In the genomic region with DNA sequence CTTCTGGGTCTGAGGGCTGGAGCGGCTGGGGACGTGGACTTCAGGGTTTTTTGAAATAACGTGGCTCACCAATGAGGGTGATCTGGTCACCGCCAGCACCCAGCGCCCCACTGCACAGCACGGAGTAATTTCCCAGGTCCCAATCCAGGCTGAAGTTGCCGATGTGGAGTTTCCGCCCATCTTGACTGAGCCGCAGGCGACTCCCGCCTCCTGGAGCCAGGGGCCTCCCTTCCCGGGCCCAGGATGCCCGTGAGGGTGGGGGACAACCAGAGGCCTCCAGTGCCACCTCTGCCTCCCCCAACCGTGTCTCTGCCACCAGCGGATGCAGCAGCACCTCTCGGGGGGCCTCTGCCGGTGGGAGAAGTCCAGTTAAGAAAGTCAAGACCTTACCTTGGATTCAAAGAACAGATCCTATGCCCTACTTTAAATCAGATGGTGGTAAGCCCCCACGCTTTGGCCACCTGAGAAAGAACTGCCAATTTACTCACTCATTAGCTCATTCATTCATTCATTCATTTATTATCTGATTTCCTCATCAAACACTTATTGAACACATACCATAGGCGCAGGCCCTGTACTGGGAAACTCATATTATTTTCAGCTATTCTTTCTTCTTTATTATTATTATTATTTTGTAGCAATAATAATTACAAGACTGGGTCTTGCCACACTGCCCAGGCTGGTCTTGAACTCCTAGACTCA, we compare ENCODE assay signal across 10 cellular contexts. TPM values are rescaled to one million over a fixed set of nuclear protein-coding genes. Genes with fewer than 3 reads are reported as not detected.
A peak's percentile ranks its signal among the peaks of the same experiment; 100 is the strongest.
DNase-seq lines count a peak whose midpoint lies in the region; ATAC-seq, FAIRE-seq and TF ChIP-seq lines count a peak whose summit lies in the region.
"Had no signal": no experiment of that assay in that cellular context is flagged by ENCODE, and none has a peak within 500 bp of the region (broad histone marks: within the 10 kb centered on the region; RNA-seq: fewer than 3 reads in every experiment).

No MANE protein-coding gene starts in this region.

- no peaks in the 10 kb centered on the region for H3K9me2 ChIP-seq in DOHH2 (replicated peaks; ENCODE audit: control insufficient read depth, low read length)

- TF ChIP-seq POLR2A in A549 (IDR thresholded peaks at IDR 0.05; ENCODE audit: low read length), result no peak

- H3K9me3 Mint-ChIP-seq in activated CD4-positive, alpha-beta memory T cell treated with anti-CD3 and anti-CD28 coated beads for 36 hours, result no peaks in the 10 kb centered on the region
- H3K9me3 Mint-ChIP-seq: natural killer cell had no signal

- H3K27ac ChIP-seq in A549 (peak overlapping the region; percentile 84 to 90; a peak in 5 of 6 replicates), DOHH2 (ENCODE audit: low read depth, low read length) (no peak overlapping the region), kidney (ENCODE audit: low read depth in 2 of 2, low read length in 2 of 2) (no peak overlapping the region)

- peaks cover 2% of the 10 kb centered on the region; the same call in 1 of the 2 replicates for H3K27me3 ChIP-seq in DOHH2 (ENCODE audit: control insufficient read depth, low read length)

- no peak for TF ChIP-seq EP300 in A549 (IDR thresholded peaks at IDR 0.05)

- peaks cover 1% of the 10 kb centered on the region; the same call in 1 of the 2 replicates for H3F3A ChIP-seq in DOHH2 (ENCODE audit: control insufficient read depth, insufficient read depth)

- intact Hi-C loops in activated CD4-positive, alpha-beta memory T cell treated with anti-CD3 and anti-CD28 coated beads for 36 hours (cut with micrococcal nuclease), result loop anchor here (1.0 kb wide), 1 partner anchor 319 kb away; no protein-coding TSS in a partner anchor
- intact Hi-C loops in kidney (cut with DNase I), result no loop called here

- no peaks in the 10 kb centered on the region for H3K79me2 ChIP-seq in DOHH2 (ENCODE audit: control insufficient read depth, low read length)

- no peaks in the 10 kb centered on the region for H3K36me3 Mint-ChIP-seq in activated CD4-positive, alpha-beta memory T cell treated with anti-CD3 and anti-CD28 coated beads for 36 hours
- H3K36me3 Mint-ChIP-seq: natural killer cell had no signal

- DNase-seq in A549 (ENCODE audit: low read depth in 1 of 2, low spot score in 1 of 2), result no peak
- DNase-seq in activated CD4-positive, alpha-beta memory T cell treated with anti-CD3 and anti-CD28 coated beads for 36 hours, result no peak
- DNase-seq in kidney, result peak; percentile 68
- DNase-seq in D341Med (ENCODE audit: low spot score), result no peak
- no peak for DNase-seq in stimulated activated CD4-positive, alpha-beta T cell treated with anti-CD3 and anti-CD28 coated beads, Interleukin-2, amount 100 ng/mL, for 24 hours
- DNase-seq: NCI-H187 treated with DMSO at 0.1 percent for 48 hours had no signal

- no peak overlapping the region for H3K27ac Mint-ChIP-seq in activated CD4-positive, alpha-beta memory T cell treated with anti-CD3 and anti-CD28 coated beads for 36 hours

- WGBS in A549 (ENCODE audit: missing lambda C conversion rate), result 87% methylated on average over 19 of the region's 19 CpGs

- no peaks in the 10 kb centered on the region for H4K20me1 ChIP-seq in DOHH2 (ENCODE audit: control insufficient read depth, insufficient read depth, low read depth, low read length)

- no peak for ATAC-seq in A549
- no peak for ATAC-seq in HG02938 (IDR thresholded peaks at IDR 0.05; ENCODE audit: unreplicated experiment)
- ATAC-seq in GM18867 (IDR thresholded peaks at IDR 0.05; ENCODE audit: unreplicated experiment), result no peak

- no peak overlapping the region for H3K9ac ChIP-seq in kidney (ENCODE audit: low read length in 2 of 2)

- H3K4me2 ChIP-seq in A549 (peak overlapping the region; percentile 92), DOHH2 (ENCODE audit: low read length) (peak overlapping the region; percentile 80)

- FAIRE-seq in A549 (lab: Jason Lieb, UNC), result no peak
- no peak for FAIRE-seq in kidney (lab: Jason Lieb, UNC)

- H3K4me1 Mint-ChIP-seq in activated CD4-positive, alpha-beta memory T cell treated with anti-CD3 and anti-CD28 coated beads for 36 hours (ENCODE audit: low read depth), result peaks cover 15% of the 10 kb centered on the region

- TF ChIP-seq CTCF in A549 (IDR thresholded peaks at IDR 0.05) (no peak), DOHH2 (IDR thresholded peaks at IDR 0.05; ENCODE audit: low read depth, low read length, poor library complexity, severe bottlenecking) (no peak), kidney (IDR thresholded peaks at IDR 0.05; ENCODE audit: borderline replicate concordance, extremely low read depth, insufficient read depth) (no peak)

- H3K27me3 Mint-ChIP-seq in activated CD4-positive, alpha-beta memory T cell treated with anti-CD3 and anti-CD28 coated beads for 36 hours, result no peaks in the 10 kb centered on the region

- H3K4me3 ChIP-seq in A549 (peak overlapping the region; percentile 64; the same call in 1 of the 3 replicates), DOHH2 (ENCODE audit: low read length) (peak overlapping the region; percentile 77), kidney (ENCODE audit: low read length in 2 of 2) (no peak overlapping the region)

- H3K36me3 ChIP-seq in DOHH2 (ENCODE audit: control insufficient read depth, low read length) (no peaks in the 10 kb centered on the region), kidney (ENCODE audit: control insufficient read depth in 1 of 2, insufficient read depth in 2 of 2, low read length in 2 of 2) (no peaks in the 10 kb centered on the region)

- no peaks in the 10 kb centered on the region for H3K9me3 ChIP-seq in A549
- H3K9me3 ChIP-seq in DOHH2 (ENCODE audit: control insufficient read depth, insufficient read depth, low read length), result no peaks in the 10 kb centered on the region
- H3K9me3 ChIP-seq in kidney (ENCODE audit: control insufficient read depth in 1 of 2, low read length in 2 of 2), result no peaks in the 10 kb centered on the region

- peaks cover 29% of the 10 kb centered on the region for H3K4me1 ChIP-seq in A549
- H3K4me1 ChIP-seq in DOHH2 (ENCODE audit: control insufficient read depth, low read length), result peaks cover 12% of the 10 kb centered on the region
- peaks cover 0 to 7% of the 10 kb centered on the region in 2 donors for H3K4me1 ChIP-seq in kidney (ENCODE audit: control insufficient read depth in 1 of 2, insufficient read depth in 1 of 2, low read depth in 1 of 2, low read length in 2 of 2)

- peak overlapping the region; percentile 85 for H3K4me3 Mint-ChIP-seq in activated CD4-positive, alpha-beta memory T cell treated with anti-CD3 and anti-CD28 coated beads for 36 hours

- no peak for TF ChIP-seq RAD21 in A549 (conservative IDR thresholded peaks at IDR 0.05 in 1 of 2, IDR thresholded peaks at IDR 0.05 in 1 of 2)

- POLR2A ChIA-PET in A549 (lab: Yijun Ruan, JAX), result interaction anchor here (2.7 kb wide), 1 partner anchor 30 kb away, joined by 59 read pairs; no protein-coding TSS in a partner anchor
- POLR2A ChIA-PET in activated CD4-positive, alpha-beta memory T cell treated with anti-CD3 and anti-CD28 coated beads for 36 hours (lab: Charles Lee), result no interaction called here

- CTCF ChIA-PET in A549 (lab: Yijun Ruan, JAX), result interaction anchor here (0.6 to 3.6 kb wide), 24 partner anchors 8 to 440 kb away, joined by 3 to 28 read pairs (median 4); partner anchors contain the start of genes CLDND2, NKG7 and SIGLEC10
- CTCF ChIA-PET in activated CD4-positive, alpha-beta memory T cell treated with anti-CD3 and anti-CD28 coated beads for 36 hours (lab: Charles Lee), result interaction anchor here (0.6 to 2.8 kb wide), 17 partner anchors 11 to 323 kb away, joined by 3 to 30 read pairs (median 4); no protein-coding TSS in a partner anchor

RNA-seq across cellular contexts. Expression of gene VSIG10L, which starts 3.9 kb away (rescaled TPM):
- polyA plus RNA-seq in A549 (2011; rRNA removed), result 8.6 and 9.2 TPM in 2 replicates
- polyA plus RNA-seq in A549 (2012; cell fraction: cytosol; rRNA removed), result 7.0 and 9.4 TPM in 2 replicates
- polyA plus RNA-seq in A549 (2012; cell fraction: nucleus; rRNA removed), result 11.1 and 11.7 TPM in 2 replicates
- polyA plus RNA-seq in A549 (2017; fragmentation: RNase III; extraction: RNeasy Plus Mini Kit Qiagen cat#74134 plus additional on column Dnase treatment), result 5.7 to 6.8 TPM (median 6.7 TPM) in 3 replicates
- 1.1 and 2.0 TPM in 2 replicates for polyA minus RNA-seq in A549 (2011; rRNA and poly(A)+ RNA removed)
- 1 to 10 TPM; 3.2 to 3.5 TPM for total RNA-seq in activated CD4-positive, alpha-beta memory T cell treated with anti-CD3 and anti-CD28 coated beads for 36 hours
- total RNA-seq in kidney, result 1.8 TPM
- 2.2 TPM for polyA plus RNA-seq in kidney (ENCODE audit: insufficient read depth, low read depth, low replicate concordance)

RNA-seq across cellular contexts. Expression of gene IGLON5, which starts 26.6 kb away (rescaled TPM):
- polyA plus RNA-seq in A549 (2011; rRNA removed) (0.04 and 0.08 TPM in 2 replicates), A549 (2017; fragmentation: RNase III; extraction: RNeasy Plus Mini Kit Qiagen cat#74134 plus additional on column Dnase treatment) (0.05 to 0.06 TPM in 2 of 3 replicates, not detected in the other), kidney (ENCODE audit: insufficient read depth, low read depth, low replicate concordance) (0.15 TPM)
- polyA plus RNA-seq in A549 (2012; cell fraction: cytosol; rRNA removed), result 0.01 and 0.03 TPM in 2 replicates
- 0.05 TPM in 1 of 2 replicates, not detected in the other for polyA plus RNA-seq in A549 (2012; cell fraction: nucleus; rRNA removed)
- not detected in 2 replicates for polyA minus RNA-seq in A549 (2011; rRNA and poly(A)+ RNA removed)
- under 1 TPM; 0.07 to 0.24 TPM for total RNA-seq in activated CD4-positive, alpha-beta memory T cell treated with anti-CD3 and anti-CD28 coated beads for 36 hours
- not detected for total RNA-seq in kidney
- total RNA-seq: natural killer cell had no signal

RNA-seq across cellular contexts. Expression of gene ETFB, which starts 28.2 kb away (rescaled TPM):
- 112 and 149 TPM in 2 replicates for polyA plus RNA-seq in A549 (2011; rRNA removed)
- 383 and 541 TPM in 2 replicates for polyA plus RNA-seq in A549 (2012; cell fraction: cytosol; rRNA removed)
- 250 and 291 TPM in 2 replicates for polyA plus RNA-seq in A549 (2012; cell fraction: nucleus; rRNA removed)
- 262 to 270 TPM (median 267 TPM) in 3 replicates for polyA plus RNA-seq in A549 (2017; fragmentation: RNase III; extraction: RNeasy Plus Mini Kit Qiagen cat#74134 plus additional on column Dnase treatment)
- polyA minus RNA-seq in A549 (2011; rRNA and poly(A)+ RNA removed), result 78.4 and 147 TPM in 2 replicates
- total RNA-seq in activated CD4-positive, alpha-beta memory T cell treated with anti-CD3 and anti-CD28 coated beads for 36 hours, result 100 to 1,000 TPM; 190 to 193 TPM
- 76.8 TPM for total RNA-seq in kidney
- 620 TPM for polyA plus RNA-seq in kidney (ENCODE audit: insufficient read depth, low read depth, low replicate concordance)

RNA-seq across cellular contexts. Expression of gene CLDND2, which starts 30.8 kb away (rescaled TPM):
- polyA plus RNA-seq in A549 (2011; rRNA removed), result 1.1 and 1.7 TPM in 2 replicates
- 0.75 and 0.91 TPM in 2 replicates for polyA plus RNA-seq in A549 (2012; cell fraction: cytosol; rRNA removed)
- polyA plus RNA-seq in A549 (2012; cell fraction: nucleus; rRNA removed), result 0.36 and 0.48 TPM in 2 replicates
- 1.7 to 3.0 TPM (median 2.8 TPM) in 3 replicates for polyA plus RNA-seq in A549 (2017; fragmentation: RNase III; extraction: RNeasy Plus Mini Kit Qiagen cat#74134 plus additional on column Dnase treatment)
- not detected in 2 replicates for polyA minus RNA-seq in A549 (2011; rRNA and poly(A)+ RNA removed)
- 1 to 10 TPM; 2.8 to 4.8 TPM for total RNA-seq in activated CD4-positive, alpha-beta memory T cell treated with anti-CD3 and anti-CD28 coated beads for 36 hours
- 1.1 TPM for total RNA-seq in kidney
- polyA plus RNA-seq in kidney (ENCODE audit: insufficient read depth, low read depth, low replicate concordance), result 6.9 TPM

RNA-seq across cellular contexts. Expression of gene NKG7, which starts 34.4 kb away (rescaled TPM):
- polyA plus RNA-seq in A549 (2011; rRNA removed) (not detected in 2 replicates), A549 (2017; fragmentation: RNase III; extraction: RNeasy Plus Mini Kit Qiagen cat#74134 plus additional on column Dnase treatment) (not detected in 3 replicates), kidney (ENCODE audit: insufficient read depth, low read depth, low replicate concordance) (3.5 TPM)
- polyA plus RNA-seq in A549 (2012; cell fraction: cytosol; rRNA removed), result not detected in 2 replicates
- polyA plus RNA-seq in A549 (2012; cell fraction: nucleus; rRNA removed), result not detected in 2 replicates
- polyA minus RNA-seq in A549 (2011; rRNA and poly(A)+ RNA removed), result not detected in 2 replicates
- 100 to 1,000 TPM; 140 to 149 TPM for total RNA-seq in activated CD4-positive, alpha-beta memory T cell treated with anti-CD3 and anti-CD28 coated beads for 36 hours
- total RNA-seq in kidney, result 7.9 TPM

Comparison
In these comparisons a context has a peak if more than half of its experiments do, and no peak if none do; other contexts are left out.
1. H3K27ac ChIP-seq: peak in A549 (2 of 2); none in DOHH2 (single experiment) and kidney (0 of 2).
2. H3K4me3 ChIP-seq: peak in A549 (single experiment) and DOHH2 (single experiment); none in kidney (0 of 2).